Comparison of ENCODE assay signal across 23 cellular contexts in the genomic region with DNA sequence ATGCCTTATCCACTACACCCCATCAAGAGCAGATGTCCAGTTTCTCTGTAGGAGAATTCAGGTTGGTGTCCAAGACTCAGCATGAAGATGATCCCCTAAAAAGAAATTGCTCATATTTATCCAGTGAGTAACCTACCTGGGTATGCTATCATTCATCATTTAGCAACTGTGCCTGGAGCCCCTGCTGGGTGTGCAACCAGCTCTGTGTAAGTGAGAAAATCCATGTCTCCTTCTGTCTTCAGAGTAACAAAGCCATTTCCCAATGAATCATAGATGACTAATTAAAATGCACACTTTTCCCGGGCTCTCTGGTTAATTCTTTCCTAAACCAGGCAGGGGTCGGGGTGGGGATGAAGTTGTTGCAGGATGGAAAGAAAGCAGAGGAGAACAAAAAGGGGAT. TPM values are rescaled to one million over a fixed set of nuclear protein-coding genes. Genes with fewer than 3 reads are reported as not detected.
DNase-seq lines count a peak whose midpoint lies in the region; ATAC-seq and TF ChIP-seq lines count a peak whose summit lies in the region.
"Had no signal": no experiment of that assay in that cellular context is flagged by ENCODE, and none has a peak within 500 bp of the region (broad histone marks: within the 10 kb centered on the region; RNA-seq: fewer than 3 reads in every experiment).

No MANE protein-coding gene starts in this region.

- TF ChIP-seq CTCF in WTC11 (IDR thresholded peaks at IDR 0.05) = no peak

- peaks cover 21% of the 10 kb centered on the region for H3K9me3 Mint-ChIP-seq in WTC11
- H3K9me3 Mint-ChIP-seq in activated CD4-positive, alpha-beta T cell treated with anti-CD3 and anti-CD28 coated beads for 36 hours (ENCODE audit: low read depth) = no peaks in the 10 kb centered on the region
- H3K9me3 Mint-ChIP-seq: activated naive CD8-positive, alpha-beta T cell treated with anti-CD3 and anti-CD28 coated beads for 36 hours; activated T-helper 2 cell treated with anti-CD3 and anti-CD28 coated beads, Interferon-gamma antibody, Interleukin-2, Interleukin-4, amounts not matched to agents 10 μg/mL and 5 μg/mL and 100 μg/mL, durations not matched to agents 14 hours and 24 hours and 36 hours had no signal

- intact Hi-C loops in activated CD4-positive, alpha-beta T cell treated with anti-CD3 and anti-CD28 coated beads for 36 hours (cut with DNase I, micrococcal nuclease) = no loop called here

- no peaks in the 10 kb centered on the region; the same call in 1 of the 2 replicates for H3K27me3 Mint-ChIP-seq in WTC11 (ENCODE audit: low read depth)
- no peaks in the 10 kb centered on the region for H3K27me3 Mint-ChIP-seq in activated CD4-positive, alpha-beta T cell treated with anti-CD3 and anti-CD28 coated beads for 36 hours

- POLR2A ChIA-PET in WTC11 (lab: Charles Lee) = no interaction called here
- POLR2A ChIA-PET in activated CD4-positive, alpha-beta T cell treated with anti-CD3 and anti-CD28 coated beads for 36 hours (lab: Charles Lee) = no interaction called here

- no peak overlapping the region for H3K4me3 Mint-ChIP-seq in WTC11
- no peak overlapping the region for H3K4me3 Mint-ChIP-seq in activated CD4-positive, alpha-beta T cell treated with anti-CD3 and anti-CD28 coated beads for 36 hours
- H3K4me3 Mint-ChIP-seq: activated naive CD8-positive, alpha-beta T cell treated with anti-CD3 and anti-CD28 coated beads for 36 hours; naive thymus-derived CD8-positive, alpha-beta T cell had no signal

- peaks cover 8% of the 10 kb centered on the region for H3K4me1 Mint-ChIP-seq in WTC11
- H3K4me1 Mint-ChIP-seq in activated CD4-positive, alpha-beta T cell treated with anti-CD3 and anti-CD28 coated beads for 36 hours = no peaks in the 10 kb centered on the region
- H3K4me1 Mint-ChIP-seq: activated naive CD8-positive, alpha-beta T cell treated with anti-CD3 and anti-CD28 coated beads for 36 hours had no signal

- DNase-seq in AG08395 (ENCODE audit: low spot score) (peak; percentile 18), LHCN-M2 (ENCODE audit: low read depth) (peak; percentile 78), WTC11 (ENCODE audit: low spot score) (no peak), glomerular visceral epithelial cell (ENCODE audit: extremely low spot score) (peak; percentile 12), NCI-H1930 (lab: John Stamatoyannopoulos, UW) (no peak)
- no peak for DNase-seq in activated CD4-positive, alpha-beta T cell treated with anti-CD3 and anti-CD28 coated beads for 36 hours
- DNase-seq: activated CD8-positive, alpha-beta memory T cell treated with anti-CD3 and anti-CD28 coated beads, Interleukin-2, amount 50 U/mL, for 4 hours; activated naive CD8-positive, alpha-beta T cell treated with anti-CD3 and anti-CD28 coated beads for 36 hours; erythroblast; Kasumi-1; kidney glomerular epithelial cell; mesendoderm; naive thymus-derived CD8-positive, alpha-beta T cell; NCI-H1105; NCI-H524 treated with DMSO at 0.1 percent for 48 hours; SHP77 treated with DMSO at 0.1 percent for 48 hours; stimulated activated CD4-positive, alpha-beta T cell treated with anti-CD3 and anti-CD28 coated beads, Interleukin-12 subunit alpha, Interleukin-12 subunit beta, amount 100 ng/mL, for 4 hours; substantia nigra; T-helper 1 cell had no signal

- H3K27ac Mint-ChIP-seq in WTC11 = 0 out of 2 replicates have a peak overlapping the region, but pooled peaks have one; percentile 22
- no peak overlapping the region for H3K27ac Mint-ChIP-seq in activated CD4-positive, alpha-beta T cell treated with anti-CD3 and anti-CD28 coated beads for 36 hours
- H3K27ac Mint-ChIP-seq: activated naive CD8-positive, alpha-beta T cell treated with anti-CD3 and anti-CD28 coated beads for 36 hours; activated T-helper 2 cell treated with anti-CD3 and anti-CD28 coated beads, Interferon-gamma antibody, Interleukin-2, Interleukin-4, amounts not matched to agents 10 μg/mL and 5 μg/mL and 100 μg/mL, durations not matched to agents 14 hours and 24 hours and 36 hours; naive thymus-derived CD8-positive, alpha-beta T cell had no signal

- CTCF ChIA-PET in WTC11 (lab: Charles Lee) = no interaction called here
- CTCF ChIA-PET in activated CD4-positive, alpha-beta T cell treated with anti-CD3 and anti-CD28 coated beads for 36 hours (lab: Charles Lee) = interaction anchor here (0.8 kb wide), 1 partner anchor 302 kb away, joined by 4 read pairs; no protein-coding TSS in a partner anchor

- no peak for ATAC-seq in WTC11
- ATAC-seq in activated CD4-positive, CD25-positive, alpha-beta regulatory T cell treated with anti-CD3 and anti-CD28 coated beads, Interleukin-2, amount 50 U/mL, for 24 hours = no peak
- ATAC-seq in GM21515 (IDR thresholded peaks at IDR 0.05; ENCODE audit: unreplicated experiment) = no peak
- ATAC-seq in activated CD4-positive, alpha-beta T cell treated with anti-CD3 and anti-CD28 coated beads for 36 hours = no peak
- ATAC-seq: gastroesophageal sphincter; naive thymus-derived CD8-positive, alpha-beta T cell had no signal

- H3K36me3 Mint-ChIP-seq in WTC11 = peaks cover 28% of the 10 kb centered on the region
- no peaks in the 10 kb centered on the region for H3K36me3 Mint-ChIP-seq in activated CD4-positive, alpha-beta T cell treated with anti-CD3 and anti-CD28 coated beads for 36 hours (ENCODE audit: low read depth)
- H3K36me3 Mint-ChIP-seq: activated naive CD8-positive, alpha-beta T cell treated with anti-CD3 and anti-CD28 coated beads for 36 hours had no signal

TF ChIP-seq in WTC11, 78 proteins besides CTCF, POLR2A, EP300 and RAD21:
- TF ChIP-seq, protein P1, sequence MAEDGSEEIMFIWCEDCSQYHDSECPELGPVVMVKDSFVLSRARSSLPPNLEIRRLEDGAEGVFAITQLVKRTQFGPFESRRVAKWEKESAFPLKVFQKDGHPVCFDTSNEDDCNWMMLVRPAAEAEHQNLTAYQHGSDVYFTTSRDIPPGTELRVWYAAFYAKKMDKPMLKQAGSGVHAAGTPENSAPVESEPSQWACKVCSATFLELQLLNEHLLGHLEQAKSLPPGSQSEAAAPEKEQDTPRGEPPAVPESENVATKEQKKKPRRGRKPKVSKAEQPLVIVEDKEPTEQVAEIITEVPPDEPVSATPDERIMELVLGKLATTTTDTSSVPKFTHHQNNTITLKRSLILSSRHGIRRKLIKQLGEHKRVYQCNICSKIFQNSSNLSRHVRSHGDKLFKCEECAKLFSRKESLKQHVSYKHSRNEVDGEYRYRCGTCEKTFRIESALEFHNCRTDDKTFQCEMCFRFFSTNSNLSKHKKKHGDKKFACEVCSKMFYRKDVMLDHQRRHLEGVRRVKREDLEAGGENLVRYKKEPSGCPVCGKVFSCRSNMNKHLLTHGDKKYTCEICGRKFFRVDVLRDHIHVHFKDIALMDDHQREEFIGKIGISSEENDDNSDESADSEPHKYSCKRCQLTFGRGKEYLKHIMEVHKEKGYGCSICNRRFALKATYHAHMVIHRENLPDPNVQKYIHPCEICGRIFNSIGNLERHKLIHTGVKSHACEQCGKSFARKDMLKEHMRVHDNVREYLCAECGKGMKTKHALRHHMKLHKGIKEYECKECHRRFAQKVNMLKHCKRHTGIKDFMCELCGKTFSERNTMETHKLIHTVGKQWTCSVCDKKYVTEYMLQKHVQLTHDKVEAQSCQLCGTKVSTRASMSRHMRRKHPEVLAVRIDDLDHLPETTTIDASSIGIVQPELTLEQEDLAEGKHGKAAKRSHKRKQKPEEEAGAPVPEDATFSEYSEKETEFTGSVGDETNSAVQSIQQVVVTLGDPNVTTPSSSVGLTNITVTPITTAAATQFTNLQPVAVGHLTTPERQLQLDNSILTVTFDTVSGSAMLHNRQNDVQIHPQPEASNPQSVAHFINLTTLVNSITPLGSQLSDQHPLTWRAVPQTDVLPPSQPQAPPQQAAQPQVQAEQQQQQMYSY (CRISPR knock-in tag; IDR thresholded peaks at IDR 0.05) = no peak
- TF ChIP-seq HMGXB4 (CRISPR knock-in tag; IDR thresholded peaks at IDR 0.05) = no peak
- TF ChIP-seq HMGA2 (CRISPR knock-in tag; IDR thresholded peaks at IDR 0.05) = no peak
- TF ChIP-seq ESRRA (CRISPR knock-in tag; IDR thresholded peaks at IDR 0.05; ENCODE audit: borderline replicate concordance) = no peak
- no peak for TF ChIP-seq NFYB (CRISPR knock-in tag; conservative IDR thresholded peaks at IDR 0.05; ENCODE audit: low read depth)

RNA-seq across cellular contexts. Expression of gene OLFML3, which starts 35.8 kb away (rescaled TPM):
- 583 and 771 TPM in 2 replicates for total RNA-seq in LHCN-M2 (2014; rRNA removed)
- polyA plus RNA-seq in LHCN-M2 (2012) = 549 TPM
- 65.8 to 91.1 TPM (median 90.4 TPM) in 3 replicates for total RNA-seq in WTC11 (2021)
- total RNA-seq in activated CD4-positive, alpha-beta T cell treated with anti-CD3 and anti-CD28 coated beads for 36 hours = under 1 TPM in 1 of 2 experiments, not detected in 1; 0.11 TPM
- polyA plus RNA-seq: naive thymus-derived CD8-positive, alpha-beta T cell had no signal

Comparison
In these comparisons a context has a peak if more than half of its experiments do, and no peak if none do; other contexts are left out.
1. DNase-seq: peak in AG08395 (single experiment), LHCN-M2 (single experiment) and glomerular visceral epithelial cell (single experiment); none in WTC11 (single experiment), NCI-H1930 (0 of 2) and activated CD4-positive, alpha-beta T cell treated with anti-CD3 and anti-CD28 coated beads for 36 hours (single experiment).
2. RNA of gene OLFML3, which starts 35.8 kb away (total RNA-seq): 583 to 771 TPM in LHCN-M2 and 65.8 to 91.1 TPM in WTC11; 0.11 TPM in activated CD4-positive, alpha-beta T cell treated with anti-CD3 and anti-CD28 coated beads for 36 hours; every median in the first group is over 10 times any median in the second.